1 cellular context compared by ENCODE assay signal in genomic region chr1:230753586-230754251, GRCh38.
TF ChIP-seq lines count a peak whose summit lies in the region.

No MANE protein-coding gene starts in this region.

TF ChIP-seq in HepG2, 621 proteins besides CTCF, POLR2A, EP300 and RAD21 (continued from another document and continues in another):
- TF ChIP-seq SIN3A (IDR thresholded peaks at IDR 0.05; ENCODE audit: borderline replicate concordance, low read depth, low read length): 0 out of 2 replicates have a peak, but pooled peaks have one; percentile 5
- TF ChIP-seq ZSCAN31 (CRISPR knock-in tag; IDR thresholded peaks at IDR 0.05; ENCODE audit: low read depth): 0 out of 2 replicates have a peak, but pooled peaks have one; percentile 48
- no peak for TF ChIP-seq ZNF451 (CRISPR knock-in tag; IDR thresholded peaks at IDR 0.05)
- no peak for TF ChIP-seq GMEB1 (CRISPR knock-in tag; IDR thresholded peaks at IDR 0.05; ENCODE audit: borderline replicate concordance)
- TF ChIP-seq SP1 (IDR thresholded peaks at IDR 0.05): no peak
- 0 out of 2 replicates have a peak, but pooled peaks have one; percentile 22 for TF ChIP-seq SP1 (CRISPR knock-in tag; IDR thresholded peaks at IDR 0.05)
- TF ChIP-seq MYC (CRISPR knock-in tag; IDR thresholded peaks at IDR 0.05; ENCODE audit: borderline replicate concordance): no peak
- no peak for TF ChIP-seq ZNF530 (CRISPR knock-in tag; IDR thresholded peaks at IDR 0.05; ENCODE audit: low read depth)
- no peak for TF ChIP-seq XBP1 (CRISPR knock-in tag; IDR thresholded peaks at IDR 0.05)
- no peak for TF ChIP-seq ZNF672 (CRISPR knock-in tag; IDR thresholded peaks at IDR 0.05)
- no peak for TF ChIP-seq HMGA1 (CRISPR knock-in tag; conservative IDR thresholded peaks at IDR 0.05)
- no peak for TF ChIP-seq FUBP1 (CRISPR knock-in tag; IDR thresholded peaks at IDR 0.05; ENCODE audit: borderline replicate concordance)
- no peak for TF ChIP-seq HOXD1 (CRISPR knock-in tag; IDR thresholded peaks at IDR 0.05)
- TF ChIP-seq KAT8 (CRISPR knock-in tag; IDR thresholded peaks at IDR 0.05): no peak
- TF ChIP-seq, protein P1, sequence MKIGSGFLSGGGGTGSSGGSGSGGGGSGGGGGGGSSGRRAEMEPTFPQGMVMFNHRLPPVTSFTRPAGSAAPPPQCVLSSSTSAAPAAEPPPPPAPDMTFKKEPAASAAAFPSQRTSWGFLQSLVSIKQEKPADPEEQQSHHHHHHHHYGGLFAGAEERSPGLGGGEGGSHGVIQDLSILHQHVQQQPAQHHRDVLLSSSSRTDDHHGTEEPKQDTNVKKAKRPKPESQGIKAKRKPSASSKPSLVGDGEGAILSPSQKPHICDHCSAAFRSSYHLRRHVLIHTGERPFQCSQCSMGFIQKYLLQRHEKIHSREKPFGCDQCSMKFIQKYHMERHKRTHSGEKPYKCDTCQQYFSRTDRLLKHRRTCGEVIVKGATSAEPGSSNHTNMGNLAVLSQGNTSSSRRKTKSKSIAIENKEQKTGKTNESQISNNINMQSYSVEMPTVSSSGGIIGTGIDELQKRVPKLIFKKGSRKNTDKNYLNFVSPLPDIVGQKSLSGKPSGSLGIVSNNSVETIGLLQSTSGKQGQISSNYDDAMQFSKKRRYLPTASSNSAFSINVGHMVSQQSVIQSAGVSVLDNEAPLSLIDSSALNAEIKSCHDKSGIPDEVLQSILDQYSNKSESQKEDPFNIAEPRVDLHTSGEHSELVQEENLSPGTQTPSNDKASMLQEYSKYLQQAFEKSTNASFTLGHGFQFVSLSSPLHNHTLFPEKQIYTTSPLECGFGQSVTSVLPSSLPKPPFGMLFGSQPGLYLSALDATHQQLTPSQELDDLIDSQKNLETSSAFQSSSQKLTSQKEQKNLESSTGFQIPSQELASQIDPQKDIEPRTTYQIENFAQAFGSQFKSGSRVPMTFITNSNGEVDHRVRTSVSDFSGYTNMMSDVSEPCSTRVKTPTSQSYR (CRISPR knock-in tag; IDR thresholded peaks at IDR 0.05; ENCODE audit: borderline replicate concordance): peak; percentile 79
- TF ChIP-seq ZNF282 (IDR thresholded peaks at IDR 0.05; ENCODE audit: partially characterized antibody): no peak
- TF ChIP-seq MIER2 (CRISPR knock-in tag; IDR thresholded peaks at IDR 0.05): no peak
- TF ChIP-seq THYN1 (CRISPR knock-in tag; IDR thresholded peaks at IDR 0.05; ENCODE audit: borderline replicate concordance, low read depth): no peak
- no peak for TF ChIP-seq PHF8 (CRISPR knock-in tag; IDR thresholded peaks at IDR 0.05)
- TF ChIP-seq ZNF34 (CRISPR knock-in tag; IDR thresholded peaks at IDR 0.05; ENCODE audit: borderline replicate concordance): no peak
- no peak for TF ChIP-seq ZHX1 (CRISPR knock-in tag; IDR thresholded peaks at IDR 0.05; ENCODE audit: low read depth)
- TF ChIP-seq, protein P2, sequence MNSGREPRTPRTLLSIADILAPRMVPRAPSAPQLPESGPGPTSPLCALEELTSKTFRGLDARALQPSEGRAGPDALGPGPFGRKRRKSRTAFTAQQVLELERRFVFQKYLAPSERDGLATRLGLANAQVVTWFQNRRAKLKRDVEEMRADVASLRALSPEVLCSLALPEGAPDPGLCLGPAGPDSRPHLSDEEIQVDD (CRISPR knock-in tag; IDR thresholded peaks at IDR 0.05; ENCODE audit: borderline replicate concordance): no peak
- TF ChIP-seq CHD2 (IDR thresholded peaks at IDR 0.05; ENCODE audit: low read depth, low read length): no peak
- TF ChIP-seq ZNF496 (CRISPR knock-in tag; IDR thresholded peaks at IDR 0.05; ENCODE audit: insufficient replicate concordance): no peak
- TF ChIP-seq RFXAP (CRISPR knock-in tag; IDR thresholded peaks at IDR 0.05; ENCODE audit: borderline replicate concordance): no peak
- no peak for TF ChIP-seq SRY (CRISPR knock-in tag; IDR thresholded peaks at IDR 0.05)
- TF ChIP-seq ZNF337 (CRISPR knock-in tag; IDR thresholded peaks at IDR 0.05; ENCODE audit: borderline replicate concordance, low read depth): no peak
- TF ChIP-seq MIXL1 (CRISPR knock-in tag; IDR thresholded peaks at IDR 0.05): no peak
- TF ChIP-seq ELF4 (CRISPR knock-in tag; IDR thresholded peaks at IDR 0.05; ENCODE audit: borderline replicate concordance): no peak
- TF ChIP-seq FOXA3 (CRISPR knock-in tag; IDR thresholded peaks at IDR 0.05): no peak
- TF ChIP-seq AKAP8 (CRISPR knock-in tag; IDR thresholded peaks at IDR 0.05): no peak
- no peak for TF ChIP-seq NCOA5 (CRISPR knock-in tag; IDR thresholded peaks at IDR 0.05)
- TF ChIP-seq HDAC1 (CRISPR knock-in tag; IDR thresholded peaks at IDR 0.05): no peak
- TF ChIP-seq PHF5A (CRISPR knock-in tag; IDR thresholded peaks at IDR 0.05; ENCODE audit: low read depth, unreplicated experiment): no peak
- TF ChIP-seq NONO (IDR thresholded peaks at IDR 0.05): no peak
- TF ChIP-seq NONO (CRISPR knock-in tag; conservative IDR thresholded peaks at IDR 0.05): no peak
- no peak for TF ChIP-seq EZH2 (conservative IDR thresholded peaks at IDR 0.05; ENCODE audit: low read depth, low read length)
- no peak for TF ChIP-seq HMG20A (CRISPR knock-in tag; IDR thresholded peaks at IDR 0.05; ENCODE audit: borderline replicate concordance)
- TF ChIP-seq GLI4 (CRISPR knock-in tag; IDR thresholded peaks at IDR 0.05; ENCODE audit: borderline replicate concordance): 0 out of 2 replicates have a peak, but pooled peaks have one; percentile 34
- no peak for TF ChIP-seq ZNF749 (CRISPR knock-in tag; IDR thresholded peaks at IDR 0.05; ENCODE audit: borderline replicate concordance)
- no peak for TF ChIP-seq ZBTB43 (CRISPR knock-in tag; conservative IDR thresholded peaks at IDR 0.05)
- TF ChIP-seq ADNP (CRISPR knock-in tag; IDR thresholded peaks at IDR 0.05): no peak
- no peak for TF ChIP-seq SIN3B (IDR thresholded peaks at IDR 0.05; ENCODE audit: low read length)
- no peak for TF ChIP-seq KLF16 (CRISPR knock-in tag; IDR thresholded peaks at IDR 0.05)
- no peak for TF ChIP-seq TOPORS (CRISPR knock-in tag; IDR thresholded peaks at IDR 0.05)
- TF ChIP-seq, protein P3, sequence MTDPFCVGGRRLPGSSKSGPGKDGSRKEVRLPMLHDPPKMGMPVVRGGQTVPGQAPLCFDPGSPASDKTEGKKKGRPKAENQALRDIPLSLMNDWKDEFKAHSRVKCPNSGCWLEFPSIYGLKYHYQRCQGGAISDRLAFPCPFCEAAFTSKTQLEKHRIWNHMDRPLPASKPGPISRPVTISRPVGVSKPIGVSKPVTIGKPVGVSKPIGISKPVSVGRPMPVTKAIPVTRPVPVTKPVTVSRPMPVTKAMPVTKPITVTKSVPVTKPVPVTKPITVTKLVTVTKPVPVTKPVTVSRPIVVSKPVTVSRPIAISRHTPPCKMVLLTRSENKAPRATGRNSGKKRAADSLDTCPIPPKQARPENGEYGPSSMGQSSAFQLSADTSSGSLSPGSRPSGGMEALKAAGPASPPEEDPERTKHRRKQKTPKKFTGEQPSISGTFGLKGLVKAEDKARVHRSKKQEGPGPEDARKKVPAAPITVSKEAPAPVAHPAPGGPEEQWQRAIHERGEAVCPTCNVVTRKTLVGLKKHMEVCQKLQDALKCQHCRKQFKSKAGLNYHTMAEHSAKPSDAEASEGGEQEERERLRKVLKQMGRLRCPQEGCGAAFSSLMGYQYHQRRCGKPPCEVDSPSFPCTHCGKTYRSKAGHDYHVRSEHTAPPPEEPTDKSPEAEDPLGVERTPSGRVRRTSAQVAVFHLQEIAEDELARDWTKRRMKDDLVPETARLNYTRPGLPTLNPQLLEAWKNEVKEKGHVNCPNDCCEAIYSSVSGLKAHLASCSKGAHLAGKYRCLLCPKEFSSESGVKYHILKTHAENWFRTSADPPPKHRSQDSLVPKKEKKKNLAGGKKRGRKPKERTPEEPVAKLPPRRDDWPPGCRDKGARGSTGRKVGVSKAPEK (CRISPR knock-in tag; IDR thresholded peaks at IDR 0.05; ENCODE audit: borderline replicate concordance): no peak
- TF ChIP-seq KLF15 (CRISPR knock-in tag; IDR thresholded peaks at IDR 0.05; ENCODE audit: borderline replicate concordance): no peak
- TF ChIP-seq AFF4 (CRISPR knock-in tag; IDR thresholded peaks at IDR 0.05): no peak
- no peak for TF ChIP-seq MAZ (IDR thresholded peaks at IDR 0.05; ENCODE audit: borderline replicate concordance, low read depth, low read length)
- no peak for TF ChIP-seq MAZ (CRISPR knock-in tag; IDR thresholded peaks at IDR 0.05; ENCODE audit: low read depth)
- TF ChIP-seq MEF2D (CRISPR knock-in tag; IDR thresholded peaks at IDR 0.05): no peak
- TF ChIP-seq RCOR2 (CRISPR knock-in tag; IDR thresholded peaks at IDR 0.05): no peak
